In the genomic region with DNA sequence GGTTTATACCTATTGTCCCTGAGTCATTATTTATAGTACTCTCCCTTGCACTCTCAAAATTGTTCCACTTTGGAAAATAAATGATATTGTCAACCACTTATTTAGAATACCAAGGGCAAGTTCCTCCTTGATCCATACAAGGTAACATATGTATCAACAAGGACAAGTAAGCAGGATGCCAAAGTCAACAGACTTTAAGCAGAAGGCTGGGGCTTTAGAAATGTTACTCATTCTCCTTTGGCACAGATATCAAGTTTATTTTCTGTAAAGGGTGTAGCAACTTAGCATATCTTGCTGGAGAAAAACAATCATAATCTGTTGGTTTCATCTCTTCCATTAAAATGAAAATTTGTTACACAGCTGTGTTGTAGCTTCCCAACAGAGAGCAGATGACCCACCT, we compare ENCODE assay signal across 11 cellular contexts.
"Had no signal": no experiment of that assay in that cellular context is flagged by ENCODE, and none has a peak within 500 bp of the region (broad histone marks: within the 10 kb centered on the region; RNA-seq: fewer than 3 reads in every experiment).

No MANE protein-coding gene starts in this region.

- H3K4me3 ChIP-seq: dorsolateral prefrontal cortex, stomach, thoracic aorta had no signal

- H3K4me1 ChIP-seq: stomach had no signal

- DNase-seq: activated CD4-positive, alpha-beta memory T cell treated with anti-CD3 and anti-CD28 coated beads, Interleukin-2, amount 10 ng/mL, durations not matched to agents 7 days and 5 days; activated CD8-positive, alpha-beta memory T cell treated with anti-CD3 and anti-CD28 coated beads, Interleukin-2, amount 50 U/mL, for 4 hours; activated naive CD4-positive, alpha-beta T cell; cerebellar nuclear complex; dorsolateral prefrontal cortex; hippocampal formation; kidney glomerular epithelial cell; stomach; T-helper 9 cell had no signal

- H3K9me3 ChIP-seq: stomach, thoracic aorta had no signal

- H3K27ac Mint-ChIP-seq: activated CD4-positive, alpha-beta memory T cell treated with anti-CD3 and anti-CD28 coated beads, Interleukin-2, amount 10 ng/mL, durations not matched to agents 7 days and 5 days had no signal

- H3K9me3 Mint-ChIP-seq: activated CD4-positive, alpha-beta memory T cell treated with anti-CD3 and anti-CD28 coated beads, Interleukin-2, amount 10 ng/mL, durations not matched to agents 7 days and 5 days had no signal

- H3K4me1 Mint-ChIP-seq: activated CD4-positive, alpha-beta memory T cell treated with anti-CD3 and anti-CD28 coated beads, Interleukin-2, amount 10 ng/mL, durations not matched to agents 7 days and 5 days had no signal

- H3K36me3 ChIP-seq: stomach, thoracic aorta had no signal

- H3K27me3 ChIP-seq: dorsolateral prefrontal cortex, stomach had no signal

- H3K27ac ChIP-seq: dorsolateral prefrontal cortex, stomach, thoracic aorta had no signal

- H3K4me3 Mint-ChIP-seq: activated CD4-positive, alpha-beta memory T cell treated with anti-CD3 and anti-CD28 coated beads, Interleukin-2, amount 10 ng/mL, durations not matched to agents 7 days and 5 days had no signal

- ATAC-seq: esophagus mucosa had no signal
